In the genomic region with DNA sequence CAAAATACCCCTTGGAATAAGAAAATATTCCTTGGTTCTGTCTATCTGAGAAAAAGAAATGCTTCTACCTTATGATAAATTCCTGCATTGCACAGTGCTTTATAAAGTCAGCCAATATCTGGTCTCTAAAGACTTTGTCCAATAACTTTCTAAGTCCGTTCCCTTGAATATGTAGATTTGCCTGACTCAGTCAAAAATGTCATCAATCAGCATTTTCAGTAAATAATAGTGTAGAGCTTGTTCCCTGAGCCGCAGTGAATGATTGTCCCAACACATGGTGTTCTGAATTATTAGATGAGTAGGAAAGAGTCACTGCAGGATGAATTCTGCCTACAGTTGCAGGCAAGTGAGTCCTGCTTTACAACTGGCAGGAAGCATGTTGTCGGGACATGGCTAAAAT, we compare ENCODE assay signal across 11 cellular contexts.
"Had no signal": no experiment of that assay in that cellular context is flagged by ENCODE, and none has a peak within 500 bp of the region (broad histone marks: within the 10 kb centered on the region; RNA-seq: fewer than 3 reads in every experiment).

No MANE protein-coding gene starts in this region.

- H3K9ac ChIP-seq: GM23248 had no signal

- H3K36me3 ChIP-seq: HAP-1 had no signal

- ATAC-seq: GM23338, HCT116 had no signal

- H3K27ac ChIP-seq: GM23248 had no signal

- FAIRE-seq: H1, H54 had no signal

- H3K4me3 ChIP-seq: GM23248, GM23338, HAP-1 had no signal

- H3K4me1 ChIP-seq: HAP-1 had no signal

- H3K9me3 ChIP-seq: HAP-1 had no signal

- DNase-seq: GM23248, GOT3, H7, H9, HCEC 1CT, HFFc6 had no signal

- H3K4me2 ChIP-seq: GM23338 had no signal

- H2AFZ ChIP-seq: GM23248, GM23338 had no signal
